In genomic region chr13:109816112-109816978, GRCh38 we compare ENCODE assay signal across 1 cellular context.
TF ChIP-seq lines count a peak whose summit lies in the region.

No MANE protein-coding gene starts in this region.

TF ChIP-seq in GM23338, 12 proteins besides CTCF, POLR2A, EP300 and RAD21 (continued from another document):
- TF ChIP-seq STAT1 (IDR thresholded peaks at IDR 0.05; ENCODE audit: unreplicated experiment) = no peak
- TF ChIP-seq NANOG (IDR thresholded peaks at IDR 0.05; ENCODE audit: borderline replicate concordance) = no peak
TF ChIP-seq in GM23338: peak in this region for 0.
